In genomic region chr6:88251261-88251660, GRCh38 we compare ENCODE assay signal across 20 cellular contexts.
"Had no signal": no experiment of that assay in that cellular context is flagged by ENCODE, and none has a peak within 500 bp of the region (broad histone marks: within the 10 kb centered on the region; RNA-seq: fewer than 3 reads in every experiment).

No MANE protein-coding gene starts in this region.

- H3K4me1 ChIP-seq: foreskin keratinocyte, upper lobe of left lung had no signal

- ATAC-seq: activated CD8-positive, alpha-beta T cell treated with anti-CD3 and anti-CD28 coated beads, Interleukin-2, amount 10 ng/mL, durations not matched to agents 7 days and 5 days; foreskin keratinocyte; left ventricle myocardium superior; natural killer cell; stimulated activated naive CD8-positive, alpha-beta T cell treated with anti-CD3 and anti-CD28 coated beads, Interleukin-15, Interleukin-2, amounts not matched to agents 100 U/mL and 50 U/mL, for 24 hours had no signal

- H3K36me3 ChIP-seq: brain microvascular endothelial cell, upper lobe of left lung, WERI-Rb-1 had no signal

- H3K27me3 ChIP-seq: brain microvascular endothelial cell, foreskin keratinocyte, upper lobe of left lung had no signal

- H3K27ac ChIP-seq: brain microvascular endothelial cell, foreskin keratinocyte, upper lobe of left lung, WERI-Rb-1 had no signal

- H3K4me3 ChIP-seq: upper lobe of left lung had no signal

- DNase-seq: activated CD4-positive, alpha-beta T cell treated with anti-CD3 and anti-CD28 coated beads, Interleukin-2, amount 50 U/mL, for 1 hour; activated CD4-positive, CD25-positive, alpha-beta regulatory T cell treated with anti-CD3 and anti-CD28 coated beads, Interleukin-2, amount 50 U/mL, for 72 hours; activated CD8-positive, alpha-beta T cell treated with anti-CD3 and anti-CD28 coated beads, Interleukin-2, amount 10 ng/mL, durations not matched to agents 7 days and 5 days; activated gamma-delta T cell treated with Interleukin-2 at 50 U/mL for 16 hours; activated T-cell treated with anti-CD3 and anti-CD28 coated beads, Interleukin-2, amount 50 U/mL, for 1 hour; aorta; brain microvascular endothelial cell; caudate nucleus; dermis blood vessel endothelial cell; effector CD8-positive, alpha-beta T cell; foreskin keratinocyte; immature natural killer cell; left ventricle myocardium superior; mammary epithelial cell; midbrain; natural killer cell; stimulated activated CD4-positive, alpha-beta T cell treated with anti-CD3 and anti-CD28 coated beads, Interleukin-4, amount 100 ng/mL, for 24 hours; stimulated activated naive CD8-positive, alpha-beta T cell treated with anti-CD3 and anti-CD28 coated beads, Interleukin-15, Interleukin-2, amounts not matched to agents 100 U/mL and 50 U/mL, for 24 hours; upper lobe of left lung; WERI-Rb-1 had no signal
